12 cellular contexts compared by ENCODE assay signal in the genomic region with DNA sequence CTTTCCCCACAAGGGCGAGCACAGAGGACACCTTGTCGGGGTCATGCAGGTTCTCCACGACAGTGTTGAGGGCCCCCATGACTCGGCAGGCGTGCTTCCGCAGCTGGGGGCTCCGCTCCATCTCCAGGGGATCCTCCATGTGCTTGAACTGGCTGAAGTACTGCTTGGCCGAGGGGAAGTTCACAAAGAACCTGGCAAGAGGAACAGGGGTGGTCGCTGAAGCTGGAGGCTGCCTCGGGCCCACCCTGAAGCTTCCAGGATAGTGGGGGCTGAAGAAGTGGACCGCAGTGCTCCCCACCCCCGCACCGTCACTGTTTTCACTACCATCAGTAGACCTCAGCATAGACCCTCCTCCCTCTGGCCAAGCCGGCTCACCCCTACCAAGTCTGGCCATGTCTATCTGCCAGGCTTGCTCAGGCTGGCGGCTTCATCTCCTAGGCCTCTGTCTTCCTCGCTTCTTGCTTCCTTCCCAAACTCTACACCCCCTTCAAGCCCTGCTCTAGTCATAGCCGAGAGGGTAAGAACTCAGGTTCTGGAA. TPM values are rescaled to one million over a fixed set of nuclear protein-coding genes. Genes with fewer than 3 reads are reported as not detected.
DNase-seq lines count a peak whose midpoint lies in the region; ATAC-seq, FAIRE-seq and TF ChIP-seq lines count a peak whose summit lies in the region.
"Had no signal": no experiment of that assay in that cellular context is flagged by ENCODE, and none has a peak within 500 bp of the region (broad histone marks: within the 10 kb centered on the region; RNA-seq: fewer than 3 reads in every experiment).

No MANE protein-coding gene starts in this region.

- H3K27ac Mint-ChIP-seq in glutamatergic neuron (ENCODE audit: unreplicated experiment) = peak overlapping the region; percentile 5

- BruUV-seq in HepG2 (replicated peaks; lab: Mats Ljungman, UMichigan) = no TSS peak

- no peaks in the 10 kb centered on the region for H3K79me2 ChIP-seq in HepG2 (ENCODE audit: insufficient read depth, low read length)

- H3K4me2 ChIP-seq in HepG2 (ENCODE audit: low read depth, low read length) = no peak overlapping the region

- TF ChIP-seq RAD21 in HepG2 (CRISPR knock-in tag; IDR thresholded peaks at IDR 0.05) = no peak

- H2AFZ ChIP-seq in HepG2 (ENCODE audit: low read length) = no peak overlapping the region

- H3K27me3 ChIP-seq in HepG2 (ENCODE audit: control insufficient read depth in 1 of 2, insufficient read depth in 2 of 2, low read length in 2 of 2) = no peaks in the 10 kb centered on the region
- no peaks in the 10 kb centered on the region for H3K27me3 ChIP-seq in right lobe of liver
- no peaks in the 10 kb centered on the region for H3K27me3 ChIP-seq in ovary
- no peaks in the 10 kb centered on the region for H3K27me3 ChIP-seq in uterus

- intact Hi-C loops in HepG2 (cut with micrococcal nuclease; ENCODE audit: unreplicated experiment) (no loop called here), right lobe of liver (cut with DNase I) (no loop called here), ovary (cut with DNase I) (loop anchor here in 1 of 4 donors (10.0 kb wide), 1 partner anchor 173 kb away; no protein-coding TSS in a partner anchor), uterus (cut with DNase I; ENCODE audit: low total_unique reads) (no loop called here)

- no peak for TF ChIP-seq CTCF in HepG2 (CRISPR knock-in tag; IDR thresholded peaks at IDR 0.05)
- TF ChIP-seq CTCF in right lobe of liver (IDR thresholded peaks at IDR 0.05) = no peak
- TF ChIP-seq CTCF in glutamatergic neuron (IDR thresholded peaks at IDR 0.05; ENCODE audit: partially characterized antibody, unreplicated experiment) = no peak
- no peak for TF ChIP-seq CTCF in ovary (IDR thresholded peaks at IDR 0.05)
- no peak for TF ChIP-seq CTCF in uterus (IDR thresholded peaks at IDR 0.05)

- H3K36me3 ChIP-seq in HepG2 (replicated peaks in 1 of 2; ENCODE audit: control insufficient read depth in 1 of 2, insufficient read depth in 2 of 2, low read length in 2 of 2) = no peaks in the 10 kb centered on the region
- H3K36me3 ChIP-seq in right lobe of liver = no peaks in the 10 kb centered on the region
- H3K36me3 ChIP-seq in ovary = no peaks in the 10 kb centered on the region
- H3K36me3 ChIP-seq in uterus = no peaks in the 10 kb centered on the region
- H3K36me3 ChIP-seq: cardiac muscle cell had no signal

- H3K9me3 Mint-ChIP-seq in glutamatergic neuron (ENCODE audit: unreplicated experiment) = peaks cover 3% of the 10 kb centered on the region

- H3K9ac ChIP-seq in HepG2 (ENCODE audit: insufficient read depth, low read depth, low read length) = no peak overlapping the region

- H3K4me3 ChIP-seq in HepG2 (replicated peaks in 1 of 3; ENCODE audit: insufficient read depth in 1 of 3, low read depth in 2 of 3, low read length in 3 of 3) (no peak overlapping the region), right lobe of liver (no peak overlapping the region), ovary (no peak overlapping the region), uterus (no peak overlapping the region)
- H3K4me3 ChIP-seq: cardiac muscle cell had no signal

- H3K4me3 Mint-ChIP-seq in glutamatergic neuron (ENCODE audit: unreplicated experiment) = no peak overlapping the region

- no peak for FAIRE-seq in HepG2 (lab: Jason Lieb, UNC)

- no peaks in the 10 kb centered on the region for H3K36me3 Mint-ChIP-seq in glutamatergic neuron (ENCODE audit: unreplicated experiment)

- DNase-seq in HepG2 (ENCODE audit: low spot score) (no peak), right lobe of liver (no peak), glutamatergic neuron (no peak), ovary (no peak), uterus (no peak), H4 (ENCODE audit: low spot score) (no peak), NCI-H524 (lab: John Stamatoyannopoulos, UW) (no peak)
- DNase-seq: activated CD4-positive, alpha-beta T cell treated with anti-CD3 and anti-CD28 coated beads, Interleukin-2, amount 50 U/mL, for 48 hours; activated gamma-delta T cell; NCI-H2107 had no signal

- in situ Hi-C loops in HepG2 (cut with HindIII; ENCODE audit: extremely low pct_ligation_motif_present, low pct_unique_long_range_greater_than_20kb) = no loop called here

- H3K4me1 Mint-ChIP-seq in glutamatergic neuron (ENCODE audit: low read depth, unreplicated experiment) = peaks cover 23% of the 10 kb centered on the region

- H3K27me3 Mint-ChIP-seq in glutamatergic neuron (ENCODE audit: unreplicated experiment) = peaks cover 7% of the 10 kb centered on the region

- CTCF ChIA-PET in HepG2 (lab: Yijun Ruan, JAX; ENCODE audit: low intra/inter-chr PET ratio, low total read pairs) = interaction anchor here (0.6 to 2.0 kb wide), 2 partner anchors 9 to 15 kb away, joined by 3 to 8 read pairs; no protein-coding TSS in a partner anchor

- H3K4me1 ChIP-seq in HepG2 (ENCODE audit: insufficient read depth, low read length) (peaks cover 89% of the 10 kb centered on the region), right lobe of liver (peaks cover 0 to 16% (median 0%) of the 10 kb centered on the region in 4 donors), ovary (ENCODE audit: insufficient read depth) (peaks cover 31% of the 10 kb centered on the region), uterus (peaks cover 0 to 16% of the 10 kb centered on the region in 2 donors)

- TF ChIP-seq EP300 in HepG2 (IDR thresholded peaks at IDR 0.05; ENCODE audit: low read depth in 2 of 2, low read length in 2 of 2) = no peak
- TF ChIP-seq EP300 in HepG2 (CRISPR knock-in tag; IDR thresholded peaks at IDR 0.05; ENCODE audit: borderline replicate concordance) = no peak
- TF ChIP-seq EP300 in ovary (IDR thresholded peaks at IDR 0.05) = no peak

- H4K20me1 ChIP-seq in HepG2 (ENCODE audit: insufficient read depth, low read length) = no peaks in the 10 kb centered on the region

- 94% methylated on average over 17 of the region's 17 CpGs for WGBS in HepG2 (ENCODE audit: low lambda C conversion rate)
- 87% methylated on average over 3 of the region's 17 CpGs for WGBS in right lobe of liver (ENCODE audit: insufficient coverage, low coverage, low lambda C conversion rate, missing lambda C conversion rate)
- WGBS in ovary, 3 donors = 69 to 81% (median 74%) methylated on average over 17 of the region's 17 CpGs

- no peaks in the 10 kb centered on the region for H3K9me3 ChIP-seq in HepG2 (ENCODE audit: low read length)
- H3K9me3 ChIP-seq in right lobe of liver = no peaks in the 10 kb centered on the region
- H3K9me3 ChIP-seq in ovary = no peaks in the 10 kb centered on the region
- H3K9me3 ChIP-seq in uterus = no peaks in the 10 kb centered on the region

- peak overlapping the region; percentile 22 for H3K27ac ChIP-seq in HepG2 (ENCODE audit: extremely low read length, insufficient read depth, low read length)
- H3K27ac ChIP-seq in right lobe of liver = peak overlapping the region in 1 of 3 donors; percentile 50
- H3K27ac ChIP-seq in ovary = peak overlapping the region; percentile 90 to 91
- H3K27ac ChIP-seq in uterus = peak overlapping the region; percentile 94 to 95
- H3K27ac ChIP-seq: cardiac muscle cell had no signal

- no peak for TF ChIP-seq POLR2A in HepG2 (IDR thresholded peaks at IDR 0.05; ENCODE audit: insufficient read depth in 1 of 2, low read depth in 2 of 2, low read length in 2 of 2)
- no peak for TF ChIP-seq POLR2A in right lobe of liver (IDR thresholded peaks at IDR 0.05)
- no peak for TF ChIP-seq POLR2A in ovary (IDR thresholded peaks at IDR 0.05)
- no peak for TF ChIP-seq POLR2A in uterus (IDR thresholded peaks at IDR 0.05)

- ATAC-seq in HepG2 (no peak), right lobe of liver (no peak), GM21528 (IDR thresholded peaks at IDR 0.05; ENCODE audit: low FRiP score, unreplicated experiment) (no peak)

- POLR2A ChIA-PET in HepG2 (lab: Yijun Ruan, JAX) = interaction anchor here (1.7 to 4.0 kb wide), 7 partner anchors 7 to 33 kb away, joined by 4 to 44 read pairs (median 18); no protein-coding TSS in a partner anchor

RNA-seq across cellular contexts. Expression of a gene that starts 5.9 kb away (rescaled TPM):
- total RNA-seq in HepG2 (2016; rRNA removed; fragmentation: Illumina TruSeq; extraction: Trizol) (27.1 and 28.9 TPM in 2 replicates), right lobe of liver (1 to 10 TPM; 1.8 to 4.1 (median 3.1) TPM), glutamatergic neuron (ENCODE audit: unreplicated experiment) (20.4 TPM), ovary (10 to 100 TPM in 2 of 7 donors, 1 to 10 TPM in 5; 3.9 to 35.7 (median 8.0) TPM), uterus (10 to 100 TPM in 2 of 4 donors, 1 to 10 TPM in 2; 7.8 to 33.2 (median 19.8) TPM)
- total RNA-seq in HepG2 (2016; cell fraction: cytosol; rRNA removed; fragmentation: Illumina TruSeq; extraction: Trizol; ENCODE audit: low read depth) = 5.2 and 8.2 TPM in 2 replicates
- total RNA-seq in HepG2 (2016; cell fraction: insoluble cytoplasmic fraction; rRNA removed; fragmentation: Illumina TruSeq; extraction: Trizol) = 25.6 and 28.4 TPM in 2 replicates
- 16.6 and 21.7 TPM in 2 replicates for total RNA-seq in HepG2 (2016; cell fraction: membrane; rRNA removed; fragmentation: Illumina TruSeq; extraction: Trizol)
- total RNA-seq in HepG2 (2016; cell fraction: nucleus; rRNA removed; fragmentation: Illumina TruSeq; extraction: Trizol) = 14.7 and 17.2 TPM in 2 replicates
- polyA plus RNA-seq in HepG2 (2011; rRNA removed) (18.9 and 23.3 TPM in 2 replicates), ovary (10 to 100 TPM; 14.6 to 18.2 TPM)
- polyA plus RNA-seq in HepG2 (2011; cell fraction: cytosol; rRNA removed) = 19.3 and 25.5 TPM in 2 replicates
- 17.6 and 23.0 TPM in 2 replicates for polyA plus RNA-seq in HepG2 (2011; cell fraction: nucleus; rRNA removed)
- 20.2 and 20.5 TPM in 2 replicates for polyA plus RNA-seq in HepG2 (2012)
- polyA plus RNA-seq in HepG2 (2016; cell fraction: cytosol; fragmentation: Illumina TruSeq; extraction: Trizol; ENCODE audit: low read depth) = 6.2 and 7.9 TPM in 2 replicates
- polyA plus RNA-seq in HepG2 (2016; cell fraction: insoluble cytoplasmic fraction; fragmentation: Illumina TruSeq; extraction: Trizol; ENCODE audit: low read depth) = 28.7 and 30.6 TPM in 2 replicates
- polyA plus RNA-seq in HepG2 (2016; cell fraction: membrane; fragmentation: Illumina TruSeq; extraction: Trizol; ENCODE audit: low read depth) = 21.0 and 21.3 TPM in 2 replicates
- 24.9 and 26.1 TPM in 2 replicates for polyA plus RNA-seq in HepG2 (2016; cell fraction: nucleus; fragmentation: Illumina TruSeq; extraction: Trizol; ENCODE audit: insufficient read depth, low read depth)
- polyA minus RNA-seq in HepG2 (2011; rRNA and poly(A)+ RNA removed; ENCODE audit: low replicate concordance) = 0.26 and 16.8 TPM in 2 replicates
- 9.7 and 11.8 TPM in 2 replicates for polyA minus RNA-seq in HepG2 (2011; cell fraction: cytosol; rRNA and poly(A)+ RNA removed)
- 12.9 and 17.7 TPM in 2 replicates for polyA minus RNA-seq in HepG2 (2011; cell fraction: nucleus; rRNA and poly(A)+ RNA removed)
- total RNA-seq in H4 (2014; rRNA removed; shearing (Covaris generic)) = 0.25 and 1.8 TPM in 2 replicates

RNA-seq across cellular contexts. Expression of a gene that starts 8.3 kb away (rescaled TPM):
- 0.52 TPM in 1 of 2 replicates, not detected in the other for total RNA-seq in HepG2 (2016; rRNA removed; fragmentation: Illumina TruSeq; extraction: Trizol)
- total RNA-seq in HepG2 (2016; cell fraction: cytosol; rRNA removed; fragmentation: Illumina TruSeq; extraction: Trizol; ENCODE audit: low read depth) = not detected in 2 replicates
- 0.36 and 0.48 TPM in 2 replicates for total RNA-seq in HepG2 (2016; cell fraction: insoluble cytoplasmic fraction; rRNA removed; fragmentation: Illumina TruSeq; extraction: Trizol)
- total RNA-seq in HepG2 (2016; cell fraction: membrane; rRNA removed; fragmentation: Illumina TruSeq; extraction: Trizol) = not detected in 2 replicates
- not detected in 2 replicates for total RNA-seq in HepG2 (2016; cell fraction: nucleus; rRNA removed; fragmentation: Illumina TruSeq; extraction: Trizol)
- polyA plus RNA-seq in HepG2 (2011; rRNA removed) = 0.35 and 0.51 TPM in 2 replicates
- not detected in 2 replicates for polyA plus RNA-seq in HepG2 (2011; cell fraction: cytosol; rRNA removed)
- polyA plus RNA-seq in HepG2 (2011; cell fraction: nucleus; rRNA removed) = 0.06 TPM in 1 of 2 replicates, not detected in the other
- polyA plus RNA-seq in HepG2 (2012) = 0.61 and 0.71 TPM in 2 replicates
- 0.25 TPM in 1 of 2 replicates, not detected in the other for polyA plus RNA-seq in HepG2 (2016; cell fraction: cytosol; fragmentation: Illumina TruSeq; extraction: Trizol; ENCODE audit: low read depth)
- not detected in 2 replicates for polyA plus RNA-seq in HepG2 (2016; cell fraction: insoluble cytoplasmic fraction; fragmentation: Illumina TruSeq; extraction: Trizol; ENCODE audit: low read depth)
- polyA plus RNA-seq in HepG2 (2016; cell fraction: membrane; fragmentation: Illumina TruSeq; extraction: Trizol; ENCODE audit: low read depth) = not detected in 2 replicates
- not detected in 2 replicates for polyA plus RNA-seq in HepG2 (2016; cell fraction: nucleus; fragmentation: Illumina TruSeq; extraction: Trizol; ENCODE audit: insufficient read depth, low read depth)
- polyA minus RNA-seq in HepG2 (2011; rRNA and poly(A)+ RNA removed; ENCODE audit: low replicate concordance) = 0.70 TPM in 1 of 2 replicates, not detected in the other
- not detected in 2 replicates for polyA minus RNA-seq in HepG2 (2011; cell fraction: cytosol; rRNA and poly(A)+ RNA removed)
- not detected in 2 replicates for polyA minus RNA-seq in HepG2 (2011; cell fraction: nucleus; rRNA and poly(A)+ RNA removed)
- total RNA-seq in right lobe of liver = 1 to 10 TPM in 1 of 6 experiments, under 1 TPM in 2, not detected in 3; 0.12 to 1.3 (median 0.22) TPM
- total RNA-seq in glutamatergic neuron (ENCODE audit: unreplicated experiment) = 1.4 TPM
- total RNA-seq in ovary = 10 to 100 TPM in 1 of 7 donors, 1 to 10 TPM in 6; 2.3 to 12.2 (median 2.8) TPM
- 1 to 10 TPM; 1.5 to 7.0 TPM for polyA plus RNA-seq in ovary
- 10 to 100 TPM in 1 of 4 donors, under 1 TPM in 2, not detected in 1; 0.26 to 13.4 (median 0.69) TPM for total RNA-seq in uterus
- not detected in 2 replicates for total RNA-seq in H4 (2014; rRNA removed; shearing (Covaris generic))

RNA-seq across cellular contexts. Expression of a gene that starts 30.3 kb away (rescaled TPM):
- total RNA-seq in HepG2 (2016; rRNA removed; fragmentation: Illumina TruSeq; extraction: Trizol) = 4.2 and 7.8 TPM in 2 replicates
- total RNA-seq in HepG2 (2016; cell fraction: cytosol; rRNA removed; fragmentation: Illumina TruSeq; extraction: Trizol; ENCODE audit: low read depth) = 3.3 and 3.4 TPM in 2 replicates
- 2.8 and 8.6 TPM in 2 replicates for total RNA-seq in HepG2 (2016; cell fraction: insoluble cytoplasmic fraction; rRNA removed; fragmentation: Illumina TruSeq; extraction: Trizol)
- 3.2 and 3.5 TPM in 2 replicates for total RNA-seq in HepG2 (2016; cell fraction: membrane; rRNA removed; fragmentation: Illumina TruSeq; extraction: Trizol)
- total RNA-seq in HepG2 (2016; cell fraction: nucleus; rRNA removed; fragmentation: Illumina TruSeq; extraction: Trizol) = 10.0 and 14.7 TPM in 2 replicates
- polyA plus RNA-seq in HepG2 (2011; rRNA removed) = 24.2 and 27.6 TPM in 2 replicates
- polyA plus RNA-seq in HepG2 (2011; cell fraction: cytosol; rRNA removed) = 9.7 and 15.2 TPM in 2 replicates
- polyA plus RNA-seq in HepG2 (2011; cell fraction: nucleus; rRNA removed) = 96.1 and 124 TPM in 2 replicates
- 17.9 and 27.7 TPM in 2 replicates for polyA plus RNA-seq in HepG2 (2012)
- 1.2 and 1.5 TPM in 2 replicates for polyA plus RNA-seq in HepG2 (2016; cell fraction: cytosol; fragmentation: Illumina TruSeq; extraction: Trizol; ENCODE audit: low read depth)
- 3.8 and 4.6 TPM in 2 replicates for polyA plus RNA-seq in HepG2 (2016; cell fraction: insoluble cytoplasmic fraction; fragmentation: Illumina TruSeq; extraction: Trizol; ENCODE audit: low read depth)
- 2.0 and 3.1 TPM in 2 replicates for polyA plus RNA-seq in HepG2 (2016; cell fraction: membrane; fragmentation: Illumina TruSeq; extraction: Trizol; ENCODE audit: low read depth)
- 23.9 and 27.3 TPM in 2 replicates for polyA plus RNA-seq in HepG2 (2016; cell fraction: nucleus; fragmentation: Illumina TruSeq; extraction: Trizol; ENCODE audit: insufficient read depth, low read depth)
- polyA minus RNA-seq in HepG2 (2011; rRNA and poly(A)+ RNA removed; ENCODE audit: low replicate concordance) = 8.1 and 40.4 TPM in 2 replicates
- 12.8 and 13.5 TPM in 2 replicates for polyA minus RNA-seq in HepG2 (2011; cell fraction: cytosol; rRNA and poly(A)+ RNA removed)
- 26.5 and 30.6 TPM in 2 replicates for polyA minus RNA-seq in HepG2 (2011; cell fraction: nucleus; rRNA and poly(A)+ RNA removed)
- total RNA-seq in right lobe of liver = 10 to 100 TPM in 3 of 6 experiments, 1 to 10 TPM in 3; 7.1 to 18.6 (median 11.0) TPM
- 1.9 TPM for total RNA-seq in glutamatergic neuron (ENCODE audit: unreplicated experiment)
- total RNA-seq in ovary = 10 to 100 TPM; 11.7 to 39.9 (median 26.1) TPM
- 1 to 10 TPM; 3.3 to 8.8 TPM for polyA plus RNA-seq in ovary
- total RNA-seq in uterus = 10 to 100 TPM in 2 of 4 donors, 1 to 10 TPM in 2; 3.8 to 26.1 (median 8.4) TPM
- 9.0 and 17.4 TPM in 2 replicates for total RNA-seq in H4 (2014; rRNA removed; shearing (Covaris generic))

RNA-seq across cellular contexts. Expression of a gene that starts 54.1 kb away (rescaled TPM):
- total RNA-seq in HepG2 (2016; rRNA removed; fragmentation: Illumina TruSeq; extraction: Trizol) (0.49 and 0.84 TPM in 2 replicates), right lobe of liver (1 to 10 TPM in 5 of 6 experiments, under 1 TPM in 1; 0.81 to 5.0 (median 2.3) TPM), glutamatergic neuron (ENCODE audit: unreplicated experiment) (0.32 TPM), ovary (10 to 100 TPM in 1 of 7 donors, 1 to 10 TPM in 6; 1.9 to 61.6 (median 4.9) TPM), uterus (1 to 10 TPM in 2 of 4 donors, under 1 TPM in 1, not detected in 1; 0.59 to 9.5 (median 5.3) TPM)
- total RNA-seq in HepG2 (2016; cell fraction: cytosol; rRNA removed; fragmentation: Illumina TruSeq; extraction: Trizol; ENCODE audit: low read depth) = 0.35 and 0.51 TPM in 2 replicates
- total RNA-seq in HepG2 (2016; cell fraction: insoluble cytoplasmic fraction; rRNA removed; fragmentation: Illumina TruSeq; extraction: Trizol) = 0.13 and 0.39 TPM in 2 replicates
- 0.77 and 0.79 TPM in 2 replicates for total RNA-seq in HepG2 (2016; cell fraction: membrane; rRNA removed; fragmentation: Illumina TruSeq; extraction: Trizol)
- 0.68 and 0.97 TPM in 2 replicates for total RNA-seq in HepG2 (2016; cell fraction: nucleus; rRNA removed; fragmentation: Illumina TruSeq; extraction: Trizol)
- polyA plus RNA-seq in HepG2 (2011; rRNA removed) (0.12 and 0.30 TPM in 2 replicates), ovary (1 to 10 TPM; 1.4 to 5.0 TPM)
- 0.24 and 0.50 TPM in 2 replicates for polyA plus RNA-seq in HepG2 (2011; cell fraction: cytosol; rRNA removed)
- 0.43 TPM in 2 replicates for polyA plus RNA-seq in HepG2 (2011; cell fraction: nucleus; rRNA removed)
- 0.16 TPM in 1 of 2 replicates, not detected in the other for polyA plus RNA-seq in HepG2 (2012)
- polyA plus RNA-seq in HepG2 (2016; cell fraction: cytosol; fragmentation: Illumina TruSeq; extraction: Trizol; ENCODE audit: low read depth) = 0.34 and 0.45 TPM in 2 replicates
- polyA plus RNA-seq in HepG2 (2016; cell fraction: insoluble cytoplasmic fraction; fragmentation: Illumina TruSeq; extraction: Trizol; ENCODE audit: low read depth) = 0.56 and 0.64 TPM in 2 replicates
- 0.62 and 0.69 TPM in 2 replicates for polyA plus RNA-seq in HepG2 (2016; cell fraction: membrane; fragmentation: Illumina TruSeq; extraction: Trizol; ENCODE audit: low read depth)
- 1.0 and 1.6 TPM in 2 replicates for polyA plus RNA-seq in HepG2 (2016; cell fraction: nucleus; fragmentation: Illumina TruSeq; extraction: Trizol; ENCODE audit: insufficient read depth, low read depth)
- polyA minus RNA-seq in HepG2 (2011; rRNA and poly(A)+ RNA removed; ENCODE audit: low replicate concordance) = 0.34 and 1.1 TPM in 2 replicates
- polyA minus RNA-seq in HepG2 (2011; cell fraction: cytosol; rRNA and poly(A)+ RNA removed) = not detected in 2 replicates
- not detected in 2 replicates for polyA minus RNA-seq in HepG2 (2011; cell fraction: nucleus; rRNA and poly(A)+ RNA removed)
- total RNA-seq in H4 (2014; rRNA removed; shearing (Covaris generic)) = 0.14 TPM in 1 of 2 replicates, not detected in the other
